In genomic region chr19:45499196-45500180, GRCh38 we compare ENCODE assay signal across 6 cellular contexts. TPM values are rescaled to one million over a fixed set of nuclear protein-coding genes. Genes with fewer than 3 reads are reported as not detected.
A peak's percentile ranks its signal among the peaks of the same experiment; 100 is the strongest.
DNase-seq lines count a peak whose midpoint lies in the region; ATAC-seq and TF ChIP-seq lines count a peak whose summit lies in the region.

No MANE protein-coding gene starts in this region.

- peaks cover 39% of the 10 kb centered on the region for H3K4me1 Mint-ChIP-seq in activated T-cell treated with anti-CD3 and anti-CD28 coated beads, Interleukin-2, amount 50 U/mL, for 72 hours (ENCODE audit: low read depth)

- peaks cover 20 to 59% of the 10 kb centered on the region in 2 donors for H3K27me3 ChIP-seq in left lung

- H3K4me3 Mint-ChIP-seq in activated T-cell treated with anti-CD3 and anti-CD28 coated beads, Interleukin-2, amount 50 U/mL, for 72 hours, result peak overlapping the region; percentile 64 to 93

- no peak overlapping the region for H3K27ac ChIP-seq in left lung

- no peak for TF ChIP-seq CTCF in left lung (IDR thresholded peaks at IDR 0.05)

- no peak overlapping the region for H3K27ac Mint-ChIP-seq in activated T-cell treated with anti-CD3 and anti-CD28 coated beads, Interleukin-2, amount 50 U/mL, for 72 hours

- intact Hi-C loops in left lung (cut with DNase I), result no loop called here

- ATAC-seq in activated T-cell treated with anti-CD3 and anti-CD28 coated beads, Interleukin-2, amount 50 U/mL, for 72 hours (replicated peaks in 1 of 2), result peak; percentile 58 to 59
- peak; percentile 3 for ATAC-seq in left lung
- ATAC-seq in GM19452 (IDR thresholded peaks at IDR 0.05; ENCODE audit: unreplicated experiment), result no peak
- no peak for ATAC-seq in HG03159 (IDR thresholded peaks at IDR 0.05; ENCODE audit: unreplicated experiment)

- H3K9me3 ChIP-seq in left lung, result no peaks in the 10 kb centered on the region

- H3K4me3 ChIP-seq in left lung, result peak overlapping the region in 1 of 2 donors; percentile 28

- peak; percentile 74 to 93 (median 88) for DNase-seq in NCI-H1417 (lab: John Stamatoyannopoulos, UW)
- no peak for DNase-seq in NCI-H1417 treated with DMSO at 0.1 percent for 48 hours (lab: John Stamatoyannopoulos, UW)
- peak; percentile 83 to 84 for DNase-seq in activated T-cell treated with anti-CD3 and anti-CD28 coated beads, Interleukin-2, amount 50 U/mL, for 72 hours
- DNase-seq in left lung, result peak in 1 of 2 donors; percentile 91

- no peaks in the 10 kb centered on the region for H3K36me3 ChIP-seq in left lung

- H3K36me3 Mint-ChIP-seq in activated T-cell treated with anti-CD3 and anti-CD28 coated beads, Interleukin-2, amount 50 U/mL, for 72 hours (ENCODE audit: insufficient read depth in 2 of 2), result no peaks in the 10 kb centered on the region

- peaks cover 17 to 80% of the 10 kb centered on the region in 2 donors for H3K4me1 ChIP-seq in left lung

- H3K27me3 Mint-ChIP-seq in activated T-cell treated with anti-CD3 and anti-CD28 coated beads, Interleukin-2, amount 50 U/mL, for 72 hours (ENCODE audit: low read depth), result peaks cover 36% of the 10 kb centered on the region

- no peaks in the 10 kb centered on the region for H3K9me3 Mint-ChIP-seq in activated T-cell treated with anti-CD3 and anti-CD28 coated beads, Interleukin-2, amount 50 U/mL, for 72 hours

RNA-seq across cellular contexts. Expression of gene PPM1N, which starts 1.2 kb away (rescaled TPM):
- 1 to 10 TPM; 6.7 to 6.8 TPM for total RNA-seq in activated T-cell treated with anti-CD3 and anti-CD28 coated beads, Interleukin-2, amount 50 U/mL, for 72 hours
- 1 to 10 TPM in 1 of 2 donors, under 1 TPM in 1; 0.47 to 2.1 TPM for total RNA-seq in left lung

RNA-seq across cellular contexts. Expression of gene RTN2, which starts 2.6 kb away (rescaled TPM):
- 1 to 10 TPM; 4.1 to 4.9 TPM for total RNA-seq in activated T-cell treated with anti-CD3 and anti-CD28 coated beads, Interleukin-2, amount 50 U/mL, for 72 hours
- total RNA-seq in left lung, result 10 to 100 TPM in 1 of 2 donors, 1 to 10 TPM in 1; 9.4 to 16.7 TPM

RNA-seq across cellular contexts. Expression of gene VASP, which starts 7.8 kb away (rescaled TPM):
- 100 to 1,000 TPM; 120 to 133 TPM for total RNA-seq in activated T-cell treated with anti-CD3 and anti-CD28 coated beads, Interleukin-2, amount 50 U/mL, for 72 hours
- 100 to 1,000 TPM; 109 to 220 TPM for total RNA-seq in left lung

RNA-seq across cellular contexts. Expression of gene FOSB, which starts 31.7 kb away (rescaled TPM):
- 10 to 100 TPM; 20.3 to 24.6 TPM for total RNA-seq in activated T-cell treated with anti-CD3 and anti-CD28 coated beads, Interleukin-2, amount 50 U/mL, for 72 hours
- 10 to 100 TPM in 1 of 2 donors, 1 to 10 TPM in 1; 7.1 to 20.4 TPM for total RNA-seq in left lung

Comparison
In these comparisons a context has a peak if more than half of its experiments do, and no peak if none do; other contexts are left out.
1. ATAC-seq: peak in activated T-cell treated with anti-CD3 and anti-CD28 coated beads, Interleukin-2, amount 50 U/mL, for 72 hours (2 of 2) and left lung (single experiment); none in GM19452 (single experiment) and HG03159 (single experiment).